Comparison of ENCODE assay signal across 1 cellular context in the genomic region with DNA sequence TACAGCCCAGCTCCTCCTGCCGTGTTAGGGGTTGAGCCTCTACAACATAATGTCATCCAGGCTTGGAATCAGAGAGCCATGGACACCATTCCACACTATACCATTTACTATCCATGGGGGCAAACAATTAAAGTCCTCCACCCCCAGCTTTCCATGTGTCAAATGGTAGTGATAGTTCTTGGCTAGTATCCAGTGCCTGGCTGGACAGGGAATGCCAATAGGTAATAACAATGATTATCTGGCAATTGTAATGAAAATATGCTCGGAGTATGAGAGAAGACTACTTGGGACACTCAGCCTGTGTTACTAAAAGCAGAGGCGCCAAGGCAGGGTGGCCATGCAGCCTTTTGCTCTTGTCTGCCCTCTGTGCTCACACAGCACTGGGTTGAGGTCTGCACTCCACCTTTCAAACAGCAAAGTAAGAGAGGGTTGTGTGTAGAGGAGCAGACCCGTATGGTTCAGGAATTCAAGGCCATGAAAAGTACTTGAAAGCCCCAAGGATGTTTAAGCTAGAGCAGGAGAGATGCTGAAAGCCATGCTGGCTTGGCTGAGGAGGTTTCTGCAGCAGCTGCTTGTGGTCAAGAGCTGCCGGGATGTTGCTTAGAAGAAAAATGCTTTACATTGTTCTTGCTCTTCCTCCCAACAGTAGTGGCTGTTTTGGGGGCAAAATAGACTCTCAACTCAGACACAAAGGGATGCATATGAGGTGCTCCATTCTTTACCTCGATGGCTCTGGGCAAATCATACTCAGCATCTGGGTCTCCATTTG.
TF ChIP-seq lines count a peak whose summit lies in the region.

No MANE protein-coding gene starts in this region.

TF ChIP-seq in HepG2, 621 proteins besides CTCF, POLR2A, EP300 and RAD21 (continued from another document):
- TF ChIP-seq CBX2 (IDR thresholded peaks at IDR 0.05; ENCODE audit: low read depth, low read length) (no peak), CBX2 (CRISPR knock-in tag; IDR thresholded peaks at IDR 0.05; ENCODE audit: low read depth) (no peak)
